In the genomic region with DNA sequence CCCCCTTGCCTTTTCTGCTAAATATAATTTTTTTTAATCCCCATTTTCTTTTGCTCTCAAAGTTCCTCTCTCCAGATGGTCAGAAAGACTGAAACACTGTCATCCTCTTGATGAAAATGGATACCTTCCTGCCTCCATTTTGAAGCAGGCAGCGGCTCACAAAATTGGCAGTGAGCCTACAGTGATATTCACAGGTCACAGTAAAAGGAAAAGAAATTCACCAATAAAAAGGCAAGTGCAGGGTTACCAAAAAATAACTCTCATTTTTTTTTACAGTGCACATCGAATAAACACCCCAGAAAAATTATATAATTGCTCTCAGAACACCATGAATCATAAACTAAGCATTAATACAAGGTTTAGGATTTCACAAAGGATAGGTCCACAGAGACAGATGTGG, we compare ENCODE assay signal across 1 cellular context.
TF ChIP-seq lines count a peak whose summit lies in the region.

No MANE protein-coding gene starts in this region.

TF ChIP-seq in GM23338, 12 proteins besides CTCF, POLR2A, EP300 and RAD21 (continued from another document):
- TF ChIP-seq, protein P1, sequence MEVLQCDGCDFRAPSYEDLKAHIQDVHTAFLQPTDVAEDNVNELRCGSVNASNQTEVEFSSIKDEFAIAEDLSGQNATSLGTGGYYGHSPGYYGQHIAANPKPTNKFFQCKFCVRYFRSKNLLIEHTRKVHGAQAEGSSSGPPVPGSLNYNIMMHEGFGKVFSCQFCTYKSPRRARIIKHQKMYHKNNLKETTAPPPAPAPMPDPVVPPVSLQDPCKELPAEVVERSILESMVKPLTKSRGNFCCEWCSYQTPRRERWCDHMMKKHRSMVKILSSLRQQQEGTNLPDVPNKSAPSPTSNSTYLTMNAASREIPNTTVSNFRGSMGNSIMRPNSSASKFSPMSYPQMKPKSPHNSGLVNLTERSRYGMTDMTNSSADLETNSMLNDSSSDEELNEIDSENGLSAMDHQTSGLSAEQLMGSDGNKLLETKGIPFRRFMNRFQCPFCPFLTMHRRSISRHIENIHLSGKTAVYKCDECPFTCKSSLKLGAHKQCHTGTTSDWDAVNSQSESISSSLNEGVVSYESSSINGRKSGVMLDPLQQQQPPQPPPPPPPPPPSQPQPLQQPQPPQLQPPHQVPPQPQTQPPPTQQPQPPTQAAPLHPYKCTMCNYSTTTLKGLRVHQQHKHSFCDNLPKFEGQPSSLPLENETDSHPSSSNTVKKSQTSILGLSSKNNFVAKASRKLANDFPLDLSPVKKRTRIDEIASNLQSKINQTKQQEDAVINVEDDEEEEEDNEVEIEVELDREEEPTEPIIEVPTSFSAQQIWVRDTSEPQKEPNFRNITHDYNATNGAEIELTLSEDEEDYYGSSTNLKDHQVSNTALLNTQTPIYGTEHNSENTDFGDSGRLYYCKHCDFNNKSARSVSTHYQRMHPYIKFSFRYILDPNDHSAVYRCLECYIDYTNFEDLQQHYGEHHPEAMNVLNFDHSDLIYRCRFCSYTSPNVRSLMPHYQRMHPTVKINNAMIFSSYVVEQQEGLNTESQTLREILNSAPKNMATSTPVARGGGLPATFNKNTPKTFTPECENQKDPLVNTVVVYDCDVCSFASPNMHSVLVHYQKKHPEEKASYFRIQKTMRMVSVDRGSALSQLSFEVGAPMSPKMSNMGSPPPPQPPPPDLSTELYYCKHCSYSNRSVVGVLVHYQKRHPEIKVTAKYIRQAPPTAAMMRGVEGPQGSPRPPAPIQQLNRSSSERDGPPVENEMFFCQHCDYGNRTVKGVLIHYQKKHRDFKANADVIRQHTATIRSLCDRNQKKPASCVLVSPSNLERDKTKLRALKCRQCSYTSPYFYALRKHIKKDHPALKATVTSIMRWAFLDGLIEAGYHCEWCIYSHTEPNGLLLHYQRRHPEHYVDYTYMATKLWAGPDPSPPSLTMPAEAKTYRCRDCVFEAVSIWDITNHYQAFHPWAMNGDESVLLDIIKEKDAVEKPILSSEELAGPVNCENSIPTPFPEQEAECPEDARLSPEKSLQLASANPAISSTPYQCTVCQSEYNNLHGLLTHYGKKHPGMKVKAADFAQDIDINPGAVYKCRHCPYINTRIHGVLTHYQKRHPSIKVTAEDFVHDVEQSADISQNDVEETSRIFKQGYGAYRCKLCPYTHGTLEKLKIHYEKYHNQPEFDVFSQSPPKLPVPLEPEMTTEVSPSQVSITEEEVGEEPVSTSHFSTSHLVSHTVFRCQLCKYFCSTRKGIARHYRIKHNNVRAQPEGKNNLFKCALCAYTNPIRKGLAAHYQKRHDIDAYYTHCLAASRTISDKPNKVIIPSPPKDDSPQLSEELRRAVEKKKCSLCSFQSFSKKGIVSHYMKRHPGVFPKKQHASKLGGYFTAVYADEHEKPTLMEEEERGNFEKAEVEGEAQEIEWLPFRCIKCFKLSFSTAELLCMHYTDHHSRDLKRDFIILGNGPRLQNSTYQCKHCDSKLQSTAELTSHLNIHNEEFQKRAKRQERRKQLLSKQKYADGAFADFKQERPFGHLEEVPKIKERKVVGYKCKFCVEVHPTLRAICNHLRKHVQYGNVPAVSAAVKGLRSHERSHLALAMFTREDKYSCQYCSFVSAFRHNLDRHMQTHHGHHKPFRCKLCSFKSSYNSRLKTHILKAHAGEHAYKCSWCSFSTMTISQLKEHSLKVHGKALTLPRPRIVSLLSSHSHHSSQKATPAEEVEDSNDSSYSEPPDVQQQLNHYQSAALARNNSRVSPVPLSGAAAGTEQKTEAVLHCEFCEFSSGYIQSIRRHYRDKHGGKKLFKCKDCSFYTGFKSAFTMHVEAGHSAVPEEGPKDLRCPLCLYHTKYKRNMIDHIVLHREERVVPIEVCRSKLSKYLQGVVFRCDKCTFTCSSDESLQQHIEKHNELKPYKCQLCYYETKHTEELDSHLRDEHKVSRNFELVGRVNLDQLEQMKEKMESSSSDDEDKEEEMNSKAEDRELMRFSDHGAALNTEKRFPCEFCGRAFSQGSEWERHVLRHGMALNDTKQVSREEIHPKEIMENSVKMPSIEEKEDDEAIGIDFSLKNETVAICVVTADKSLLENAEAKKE (CRISPR knock-in tag; IDR thresholded peaks at IDR 0.05): no peak
- TF ChIP-seq JUNB (IDR thresholded peaks at IDR 0.05; ENCODE audit: unreplicated experiment): no peak
- no peak for TF ChIP-seq ZNF331 (CRISPR knock-in tag; IDR thresholded peaks at IDR 0.05; ENCODE audit: low read depth)
